In the genomic region with DNA sequence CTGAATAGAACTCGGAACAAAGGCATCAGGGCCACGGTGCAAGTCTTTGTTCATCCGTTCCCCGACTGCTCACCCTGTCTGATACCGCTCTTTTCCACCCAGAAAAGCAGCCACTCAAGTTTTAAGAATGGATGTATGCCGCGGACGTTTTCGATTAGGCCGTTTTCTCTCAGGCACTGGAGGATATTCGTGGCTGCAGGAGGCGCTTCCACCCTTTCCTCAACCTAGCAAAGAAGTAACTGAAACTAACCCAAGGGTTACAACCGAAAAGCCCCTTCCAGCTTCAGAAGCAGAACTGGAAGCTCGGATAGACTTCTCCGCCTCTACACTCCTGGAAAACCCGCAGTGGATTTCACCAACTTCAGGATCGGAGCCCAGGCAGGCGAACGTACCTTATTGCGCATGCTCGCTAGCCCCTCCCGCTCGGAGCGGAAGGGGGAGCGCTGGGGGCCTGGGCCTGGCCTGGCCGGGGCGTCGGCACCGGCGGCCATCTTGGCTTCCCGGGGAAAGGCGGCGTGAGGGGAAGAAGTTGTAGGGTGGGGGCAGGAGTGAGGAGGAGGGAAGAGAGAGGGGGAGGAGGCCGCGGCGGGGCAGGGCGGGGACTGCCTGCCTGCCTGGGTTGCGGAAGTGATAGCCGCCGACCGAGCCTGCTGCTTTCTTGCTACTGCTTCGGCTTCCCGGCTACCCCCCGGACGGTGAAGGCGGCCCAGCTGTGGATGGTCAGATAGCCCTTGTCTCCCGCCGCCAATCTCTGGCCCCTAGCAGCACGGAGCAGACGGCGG, we compare ENCODE assay signal across 1 cellular context.
TF ChIP-seq lines count a peak whose summit lies in the region.

A gene (plus strand): TSS at position 619 of the 782 bp plus-strand sequence. CDS start 191 bp downstream, outside the sequence.

TF ChIP-seq in HepG2, 621 proteins besides CTCF, POLR2A, EP300 and RAD21 (continued from another document and continues in another):
- TF ChIP-seq, protein P1, sequence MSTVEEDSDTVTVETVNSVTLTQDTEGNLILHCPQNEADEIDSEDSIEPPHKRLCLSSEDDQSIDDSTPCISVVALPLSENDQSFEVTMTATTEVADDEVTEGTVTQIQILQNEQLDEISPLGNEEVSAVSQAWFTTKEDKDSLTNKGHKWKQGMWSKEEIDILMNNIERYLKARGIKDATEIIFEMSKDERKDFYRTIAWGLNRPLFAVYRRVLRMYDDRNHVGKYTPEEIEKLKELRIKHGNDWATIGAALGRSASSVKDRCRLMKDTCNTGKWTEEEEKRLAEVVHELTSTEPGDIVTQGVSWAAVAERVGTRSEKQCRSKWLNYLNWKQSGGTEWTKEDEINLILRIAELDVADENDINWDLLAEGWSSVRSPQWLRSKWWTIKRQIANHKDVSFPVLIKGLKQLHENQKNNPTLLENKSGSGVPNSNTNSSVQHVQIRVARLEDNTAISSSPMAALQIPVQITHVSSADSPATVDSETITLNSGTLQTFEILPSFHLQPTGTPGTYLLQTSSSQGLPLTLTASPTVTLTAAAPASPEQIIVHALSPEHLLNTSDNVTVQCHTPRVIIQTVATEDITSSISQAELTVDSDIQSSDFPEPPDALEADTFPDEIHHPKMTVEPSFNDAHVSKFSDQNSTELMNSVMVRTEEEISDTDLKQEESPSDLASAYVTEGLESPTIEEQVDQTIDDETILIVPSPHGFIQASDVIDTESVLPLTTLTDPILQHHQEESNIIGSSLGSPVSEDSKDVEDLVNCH (CRISPR knock-in tag; IDR thresholded peaks at IDR 0.05) = no peak; the same call in 1 of the 2 replicates
- TF ChIP-seq ZNF205 (CRISPR knock-in tag; IDR thresholded peaks at IDR 0.05) = peak; percentile 90
- TF ChIP-seq, protein P2, sequence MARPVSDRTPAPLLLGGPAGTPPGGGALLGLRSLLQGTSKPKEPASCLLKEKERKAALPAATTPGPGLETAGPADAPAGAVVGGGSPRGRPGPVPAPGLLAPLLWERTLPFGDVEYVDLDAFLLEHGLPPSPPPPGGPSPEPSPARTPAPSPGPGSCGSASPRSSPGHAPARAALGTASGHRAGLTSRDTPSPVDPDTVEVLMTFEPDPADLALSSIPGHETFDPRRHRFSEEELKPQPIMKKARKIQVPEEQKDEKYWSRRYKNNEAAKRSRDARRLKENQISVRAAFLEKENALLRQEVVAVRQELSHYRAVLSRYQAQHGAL (CRISPR knock-in tag; IDR thresholded peaks at IDR 0.05; ENCODE audit: not compliant biosample characterization) = no peak
- TF ChIP-seq PCBP2 (optimal IDR thresholded peaks at IDR 0.05; ENCODE audit: low read depth, low read length, poor library complexity, severe bottlenecking) = peak; percentile 32
- 0 out of 2 replicates have a peak, but pooled peaks have one; percentile 84 for TF ChIP-seq ZNF20 (CRISPR knock-in tag; IDR thresholded peaks at IDR 0.05)
- TF ChIP-seq, protein P3, sequence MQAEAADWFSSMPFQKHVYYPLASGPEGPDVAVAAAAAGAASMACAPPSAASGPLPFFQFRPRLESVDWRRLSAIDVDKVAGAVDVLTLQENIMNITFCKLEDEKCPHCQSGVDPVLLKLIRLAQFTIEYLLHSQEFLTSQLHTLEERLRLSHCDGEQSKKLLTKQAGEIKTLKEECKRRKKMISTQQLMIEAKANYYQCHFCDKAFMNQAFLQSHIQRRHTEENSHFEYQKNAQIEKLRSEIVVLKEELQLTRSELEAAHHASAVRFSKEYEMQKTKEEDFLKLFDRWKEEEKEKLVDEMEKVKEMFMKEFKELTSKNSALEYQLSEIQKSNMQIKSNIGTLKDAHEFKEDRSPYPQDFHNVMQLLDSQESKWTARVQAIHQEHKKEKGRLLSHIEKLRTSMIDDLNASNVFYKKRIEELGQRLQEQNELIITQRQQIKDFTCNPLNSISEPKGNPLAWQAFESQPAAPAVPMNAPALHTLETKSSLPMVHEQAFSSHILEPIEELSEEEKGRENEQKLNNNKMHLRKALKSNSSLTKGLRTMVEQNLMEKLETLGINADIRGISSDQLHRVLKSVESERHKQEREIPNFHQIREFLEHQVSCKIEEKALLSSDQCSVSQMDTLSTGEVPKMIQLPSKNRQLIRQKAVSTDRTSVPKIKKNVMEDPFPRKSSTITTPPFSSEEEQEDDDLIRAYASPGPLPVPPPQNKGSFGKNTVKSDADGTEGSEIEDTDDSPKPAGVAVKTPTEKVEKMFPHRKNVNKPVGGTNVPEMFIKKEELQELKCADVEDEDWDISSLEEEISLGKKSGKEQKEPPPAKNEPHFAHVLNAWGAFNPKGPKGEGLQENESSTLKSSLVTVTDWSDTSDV (CRISPR knock-in tag; IDR thresholded peaks at IDR 0.05) = no peak
- no peak for TF ChIP-seq SNRNP70 (IDR thresholded peaks at IDR 0.05; ENCODE audit: low read depth, low read length)
- TF ChIP-seq, protein P4, sequence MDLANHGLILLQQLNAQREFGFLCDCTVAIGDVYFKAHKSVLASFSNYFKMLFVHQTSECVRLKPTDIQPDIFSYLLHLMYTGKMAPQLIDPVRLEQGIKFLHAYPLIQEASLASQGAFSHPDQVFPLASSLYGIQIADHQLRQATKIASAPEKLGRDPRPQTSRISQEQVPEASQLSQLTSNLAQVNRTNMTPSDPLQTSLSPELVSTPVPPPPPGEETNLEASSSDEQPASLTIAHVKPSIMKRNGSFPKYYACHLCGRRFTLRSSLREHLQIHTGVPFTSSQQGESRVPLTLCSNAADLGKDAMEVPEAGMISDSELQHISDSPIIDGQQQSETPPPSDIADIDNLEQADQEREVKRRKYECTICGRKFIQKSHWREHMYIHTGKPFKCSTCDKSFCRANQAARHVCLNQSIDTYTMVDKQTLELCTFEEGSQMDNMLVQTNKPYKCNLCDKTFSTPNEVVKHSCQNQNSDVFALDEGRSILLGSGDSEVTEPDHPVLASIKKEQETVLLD (CRISPR knock-in tag; IDR thresholded peaks at IDR 0.05; ENCODE audit: low read depth) = peak; percentile 95
- peak; percentile 67 for TF ChIP-seq ZNF24 (IDR thresholded peaks at IDR 0.05)
- TF ChIP-seq NR1H2 (CRISPR knock-in tag; IDR thresholded peaks at IDR 0.05; ENCODE audit: borderline replicate concordance, low read depth) = peak; percentile 85; the same call in 1 of the 2 replicates
- TF ChIP-seq, protein P5, sequence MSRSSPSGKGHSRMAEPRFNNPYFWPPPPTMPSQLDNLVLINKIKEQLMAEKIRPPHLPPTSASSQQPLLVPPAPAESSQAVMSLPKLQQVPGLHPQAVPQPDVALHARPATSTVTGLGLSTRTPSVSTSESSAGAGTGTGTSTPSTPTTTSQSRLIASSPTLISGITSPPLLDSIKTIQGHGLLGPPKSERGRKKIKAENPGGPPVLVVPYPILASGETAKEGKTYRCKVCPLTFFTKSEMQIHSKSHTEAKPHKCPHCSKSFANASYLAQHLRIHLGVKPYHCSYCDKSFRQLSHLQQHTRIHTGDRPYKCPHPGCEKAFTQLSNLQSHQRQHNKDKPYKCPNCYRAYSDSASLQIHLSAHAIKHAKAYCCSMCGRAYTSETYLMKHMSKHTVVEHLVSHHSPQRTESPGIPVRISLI (CRISPR knock-in tag; IDR thresholded peaks at IDR 0.05; ENCODE audit: borderline replicate concordance) = no peak
- TF ChIP-seq SMAD9 (CRISPR knock-in tag; IDR thresholded peaks at IDR 0.05) = no peak
- TF ChIP-seq KLF9 (CRISPR knock-in tag; IDR thresholded peaks at IDR 0.05; ENCODE audit: low read depth) = peak; percentile 87
- TF ChIP-seq, protein P6, sequence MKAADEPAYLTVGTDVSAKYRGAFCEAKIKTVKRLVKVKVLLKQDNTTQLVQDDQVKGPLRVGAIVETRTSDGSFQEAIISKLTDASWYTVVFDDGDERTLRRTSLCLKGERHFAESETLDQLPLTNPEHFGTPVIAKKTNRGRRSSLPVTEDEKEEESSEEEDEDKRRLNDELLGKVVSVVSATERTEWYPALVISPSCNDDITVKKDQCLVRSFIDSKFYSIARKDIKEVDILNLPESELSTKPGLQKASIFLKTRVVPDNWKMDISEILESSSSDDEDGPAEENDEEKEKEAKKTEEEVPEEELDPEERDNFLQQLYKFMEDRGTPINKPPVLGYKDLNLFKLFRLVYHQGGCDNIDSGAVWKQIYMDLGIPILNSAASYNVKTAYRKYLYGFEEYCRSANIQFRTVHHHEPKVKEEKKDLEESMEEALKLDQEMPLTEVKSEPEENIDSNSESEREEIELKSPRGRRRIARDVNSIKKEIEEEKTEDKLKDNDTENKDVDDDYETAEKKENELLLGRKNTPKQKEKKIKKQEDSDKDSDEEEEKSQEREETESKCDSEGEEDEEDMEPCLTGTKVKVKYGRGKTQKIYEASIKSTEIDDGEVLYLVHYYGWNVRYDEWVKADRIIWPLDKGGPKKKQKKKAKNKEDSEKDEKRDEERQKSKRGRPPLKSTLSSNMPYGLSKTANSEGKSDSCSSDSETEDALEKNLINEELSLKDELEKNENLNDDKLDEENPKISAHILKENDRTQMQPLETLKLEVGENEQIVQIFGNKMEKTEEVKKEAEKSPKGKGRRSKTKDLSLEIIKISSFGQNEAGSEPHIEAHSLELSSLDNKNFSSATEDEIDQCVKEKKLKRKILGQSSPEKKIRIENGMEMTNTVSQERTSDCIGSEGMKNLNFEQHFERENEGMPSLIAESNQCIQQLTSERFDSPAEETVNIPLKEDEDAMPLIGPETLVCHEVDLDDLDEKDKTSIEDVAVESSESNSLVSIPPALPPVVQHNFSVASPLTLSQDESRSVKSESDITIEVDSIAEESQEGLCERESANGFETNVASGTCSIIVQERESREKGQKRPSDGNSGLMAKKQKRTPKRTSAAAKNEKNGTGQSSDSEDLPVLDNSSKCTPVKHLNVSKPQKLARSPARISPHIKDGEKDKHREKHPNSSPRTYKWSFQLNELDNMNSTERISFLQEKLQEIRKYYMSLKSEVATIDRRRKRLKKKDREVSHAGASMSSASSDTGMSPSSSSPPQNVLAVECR (CRISPR knock-in tag; IDR thresholded peaks at IDR 0.05; ENCODE audit: borderline replicate concordance) = peak; percentile 86
- TF ChIP-seq KAT8 (CRISPR knock-in tag; IDR thresholded peaks at IDR 0.05) = peak; percentile 94
- TF ChIP-seq ZNF264 (CRISPR knock-in tag; IDR thresholded peaks at IDR 0.05) = peak; percentile 62; the same call in 1 of the 2 replicates
- peak; percentile 98 for TF ChIP-seq ASH2L (IDR thresholded peaks at IDR 0.05; ENCODE audit: insufficient read length, low read depth, low read length)
- TF ChIP-seq ZNF121 (CRISPR knock-in tag; IDR thresholded peaks at IDR 0.05) = no peak; the same call in 1 of the 2 replicates
- TF ChIP-seq, protein P7, sequence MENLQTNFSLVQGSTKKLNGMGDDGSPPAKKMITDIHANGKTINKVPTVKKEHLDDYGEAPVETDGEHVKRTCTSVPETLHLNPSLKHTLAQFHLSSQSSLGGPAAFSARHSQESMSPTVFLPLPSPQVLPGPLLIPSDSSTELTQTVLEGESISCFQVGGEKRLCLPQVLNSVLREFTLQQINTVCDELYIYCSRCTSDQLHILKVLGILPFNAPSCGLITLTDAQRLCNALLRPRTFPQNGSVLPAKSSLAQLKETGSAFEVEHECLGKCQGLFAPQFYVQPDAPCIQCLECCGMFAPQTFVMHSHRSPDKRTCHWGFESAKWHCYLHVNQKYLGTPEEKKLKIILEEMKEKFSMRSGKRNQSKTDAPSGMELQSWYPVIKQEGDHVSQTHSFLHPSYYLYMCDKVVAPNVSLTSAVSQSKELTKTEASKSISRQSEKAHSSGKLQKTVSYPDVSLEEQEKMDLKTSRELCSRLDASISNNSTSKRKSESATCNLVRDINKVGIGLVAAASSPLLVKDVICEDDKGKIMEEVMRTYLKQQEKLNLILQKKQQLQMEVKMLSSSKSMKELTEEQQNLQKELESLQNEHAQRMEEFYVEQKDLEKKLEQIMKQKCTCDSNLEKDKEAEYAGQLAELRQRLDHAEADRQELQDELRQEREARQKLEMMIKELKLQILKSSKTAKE (CRISPR knock-in tag; IDR thresholded peaks at IDR 0.05; ENCODE audit: borderline replicate concordance) = peak; percentile 83
- TF ChIP-seq SAFB2 (CRISPR knock-in tag; IDR thresholded peaks at IDR 0.05; ENCODE audit: borderline replicate concordance, low read depth) = peak; percentile 88; the same call in 1 of the 2 replicates
- TF ChIP-seq ZNF75D (CRISPR knock-in tag; IDR thresholded peaks at IDR 0.05; ENCODE audit: borderline replicate concordance) = no peak
- TF ChIP-seq SOX6 (IDR thresholded peaks at IDR 0.05) = no peak
- peak; percentile 91 for TF ChIP-seq SOX6 (CRISPR knock-in tag; IDR thresholded peaks at IDR 0.05)
- TF ChIP-seq, protein P8, sequence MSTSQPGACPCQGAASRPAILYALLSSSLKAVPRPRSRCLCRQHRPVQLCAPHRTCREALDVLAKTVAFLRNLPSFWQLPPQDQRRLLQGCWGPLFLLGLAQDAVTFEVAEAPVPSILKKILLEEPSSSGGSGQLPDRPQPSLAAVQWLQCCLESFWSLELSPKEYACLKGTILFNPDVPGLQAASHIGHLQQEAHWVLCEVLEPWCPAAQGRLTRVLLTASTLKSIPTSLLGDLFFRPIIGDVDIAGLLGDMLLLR (CRISPR knock-in tag; IDR thresholded peaks at IDR 0.05) = peak; percentile 86; the same call in 1 of the 2 replicates
- peak; percentile 42; the same call in 1 of the 2 replicates for TF ChIP-seq ZNF234 (CRISPR knock-in tag; conservative IDR thresholded peaks at IDR 0.05)
- TF ChIP-seq KDM4B (CRISPR knock-in tag; IDR thresholded peaks at IDR 0.05) = 0 out of 2 replicates have a peak, but pooled peaks have one; percentile 27
- TF ChIP-seq, protein P9, sequence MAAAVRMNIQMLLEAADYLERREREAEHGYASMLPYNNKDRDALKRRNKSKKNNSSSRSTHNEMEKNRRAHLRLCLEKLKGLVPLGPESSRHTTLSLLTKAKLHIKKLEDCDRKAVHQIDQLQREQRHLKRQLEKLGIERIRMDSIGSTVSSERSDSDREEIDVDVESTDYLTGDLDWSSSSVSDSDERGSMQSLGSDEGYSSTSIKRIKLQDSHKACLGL (CRISPR knock-in tag; IDR thresholded peaks at IDR 0.05) = peak; percentile 59
- no peak for TF ChIP-seq ZNF7 (CRISPR knock-in tag; IDR thresholded peaks at IDR 0.05)
- TF ChIP-seq EHMT2 (IDR thresholded peaks at IDR 0.05; ENCODE audit: borderline replicate concordance, low read depth, low read length) = peak; percentile 54; the same call in 1 of the 2 replicates
- TF ChIP-seq ELF4 (CRISPR knock-in tag; IDR thresholded peaks at IDR 0.05; ENCODE audit: borderline replicate concordance) = peak; percentile 27; the same call in 1 of the 2 replicates
- no peak for TF ChIP-seq GPN1 (CRISPR knock-in tag; IDR thresholded peaks at IDR 0.05; ENCODE audit: borderline replicate concordance)
- TF ChIP-seq ZNF816 (CRISPR knock-in tag; IDR thresholded peaks at IDR 0.05; ENCODE audit: borderline replicate concordance) = peak; percentile 80
- TF ChIP-seq, protein P10, sequence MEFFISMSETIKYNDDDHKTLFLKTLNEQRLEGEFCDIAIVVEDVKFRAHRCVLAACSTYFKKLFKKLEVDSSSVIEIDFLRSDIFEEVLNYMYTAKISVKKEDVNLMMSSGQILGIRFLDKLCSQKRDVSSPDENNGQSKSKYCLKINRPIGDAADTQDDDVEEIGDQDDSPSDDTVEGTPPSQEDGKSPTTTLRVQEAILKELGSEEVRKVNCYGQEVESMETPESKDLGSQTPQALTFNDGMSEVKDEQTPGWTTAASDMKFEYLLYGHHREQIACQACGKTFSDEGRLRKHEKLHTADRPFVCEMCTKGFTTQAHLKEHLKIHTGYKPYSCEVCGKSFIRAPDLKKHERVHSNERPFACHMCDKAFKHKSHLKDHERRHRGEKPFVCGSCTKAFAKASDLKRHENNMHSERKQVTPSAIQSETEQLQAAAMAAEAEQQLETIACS (CRISPR knock-in tag; IDR thresholded peaks at IDR 0.05) = no peak
- peak; percentile 98 for TF ChIP-seq ZNF350 (CRISPR knock-in tag; IDR thresholded peaks at IDR 0.05; ENCODE audit: borderline replicate concordance, low read depth)
- peak; percentile 21 for TF ChIP-seq ZNF510 (CRISPR knock-in tag; IDR thresholded peaks at IDR 0.05; ENCODE audit: low read depth)
- TF ChIP-seq SKI (IDR thresholded peaks at IDR 0.05; ENCODE audit: partially characterized antibody) = peak; percentile 85
- TF ChIP-seq TCF7 (IDR thresholded peaks at IDR 0.05; ENCODE audit: low read depth) = no peak
- TF ChIP-seq SAP130 (CRISPR knock-in tag; IDR thresholded peaks at IDR 0.05; ENCODE audit: low read depth) = peak; percentile 72
- no peak for TF ChIP-seq EZH2 (conservative IDR thresholded peaks at IDR 0.05; ENCODE audit: low read depth, low read length)
